Comparison of ENCODE assay signal across 1 cellular context in the genomic region with DNA sequence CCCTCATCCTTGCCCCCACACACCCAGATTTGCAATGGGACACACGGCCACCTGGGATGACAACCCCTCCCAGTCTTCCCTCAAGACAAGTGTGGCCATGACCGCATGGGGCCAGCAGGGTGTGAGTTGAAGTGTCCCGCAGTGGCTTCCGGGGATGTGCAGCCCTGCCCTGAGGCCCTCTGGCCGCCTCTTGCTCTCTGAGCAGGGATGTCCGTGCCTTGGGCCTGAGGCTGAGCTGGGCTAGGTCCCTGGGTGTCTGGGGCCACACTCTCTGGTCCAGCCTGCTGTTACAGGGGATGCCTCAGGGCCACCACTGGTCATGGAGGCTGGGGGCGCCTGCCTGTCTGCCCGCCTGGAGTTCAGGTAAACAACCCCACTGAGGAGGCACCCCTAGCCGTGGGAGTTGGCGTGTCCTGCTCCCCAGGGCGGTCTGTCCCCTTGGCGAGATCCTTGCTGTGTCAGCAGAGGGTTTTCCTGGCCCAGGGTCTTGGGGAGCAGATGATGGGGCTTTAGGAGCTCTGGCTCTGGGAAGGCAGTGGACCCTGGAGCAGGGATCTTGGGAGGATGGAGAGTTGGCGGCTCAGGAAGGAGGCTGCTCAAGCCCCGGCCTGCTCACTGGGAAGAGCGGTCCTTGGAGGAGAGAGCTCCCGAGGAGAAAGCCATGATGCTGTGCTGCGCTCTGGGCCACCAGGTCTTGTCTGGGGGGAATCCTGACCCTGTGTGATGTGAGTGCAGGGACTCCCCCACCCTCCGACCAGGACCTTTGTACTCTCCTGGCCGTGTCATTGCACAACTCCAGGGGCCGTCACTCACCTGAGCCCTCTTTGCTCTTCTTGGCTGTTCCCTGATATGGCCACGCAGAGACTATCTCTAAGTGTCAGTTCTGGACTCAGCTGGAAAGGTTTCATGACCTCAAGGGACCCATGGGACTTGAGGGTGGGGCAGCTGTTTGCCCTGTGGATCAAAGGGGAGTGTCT.
TF ChIP-seq lines count a peak whose summit lies in the region.

No MANE protein-coding gene starts in this region.

TF ChIP-seq in GM23338, 12 proteins besides CTCF, POLR2A, EP300 and RAD21 (continued from another document):
- TF ChIP-seq, protein P1, sequence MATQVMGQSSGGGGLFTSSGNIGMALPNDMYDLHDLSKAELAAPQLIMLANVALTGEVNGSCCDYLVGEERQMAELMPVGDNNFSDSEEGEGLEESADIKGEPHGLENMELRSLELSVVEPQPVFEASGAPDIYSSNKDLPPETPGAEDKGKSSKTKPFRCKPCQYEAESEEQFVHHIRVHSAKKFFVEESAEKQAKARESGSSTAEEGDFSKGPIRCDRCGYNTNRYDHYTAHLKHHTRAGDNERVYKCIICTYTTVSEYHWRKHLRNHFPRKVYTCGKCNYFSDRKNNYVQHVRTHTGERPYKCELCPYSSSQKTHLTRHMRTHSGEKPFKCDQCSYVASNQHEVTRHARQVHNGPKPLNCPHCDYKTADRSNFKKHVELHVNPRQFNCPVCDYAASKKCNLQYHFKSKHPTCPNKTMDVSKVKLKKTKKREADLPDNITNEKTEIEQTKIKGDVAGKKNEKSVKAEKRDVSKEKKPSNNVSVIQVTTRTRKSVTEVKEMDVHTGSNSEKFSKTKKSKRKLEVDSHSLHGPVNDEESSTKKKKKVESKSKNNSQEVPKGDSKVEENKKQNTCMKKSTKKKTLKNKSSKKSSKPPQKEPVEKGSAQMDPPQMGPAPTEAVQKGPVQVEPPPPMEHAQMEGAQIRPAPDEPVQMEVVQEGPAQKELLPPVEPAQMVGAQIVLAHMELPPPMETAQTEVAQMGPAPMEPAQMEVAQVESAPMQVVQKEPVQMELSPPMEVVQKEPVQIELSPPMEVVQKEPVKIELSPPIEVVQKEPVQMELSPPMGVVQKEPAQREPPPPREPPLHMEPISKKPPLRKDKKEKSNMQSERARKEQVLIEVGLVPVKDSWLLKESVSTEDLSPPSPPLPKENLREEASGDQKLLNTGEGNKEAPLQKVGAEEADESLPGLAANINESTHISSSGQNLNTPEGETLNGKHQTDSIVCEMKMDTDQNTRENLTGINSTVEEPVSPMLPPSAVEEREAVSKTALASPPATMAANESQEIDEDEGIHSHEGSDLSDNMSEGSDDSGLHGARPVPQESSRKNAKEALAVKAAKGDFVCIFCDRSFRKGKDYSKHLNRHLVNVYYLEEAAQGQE (IDR thresholded peaks at IDR 0.05; ENCODE audit: unreplicated experiment) = no peak
- TF ChIP-seq POLR2AphosphoS5 (IDR thresholded peaks at IDR 0.05; ENCODE audit: low read depth) (no peak), EZH2 (IDR thresholded peaks at IDR 0.05; ENCODE audit: low read depth, unreplicated experiment) (no peak), EZH2phosphoT487 (IDR thresholded peaks at IDR 0.05; ENCODE audit: unreplicated experiment) (no peak), ZNF331 (CRISPR knock-in tag; IDR thresholded peaks at IDR 0.05; ENCODE audit: low read depth) (no peak), JUNB (IDR thresholded peaks at IDR 0.05; ENCODE audit: unreplicated experiment) (no peak), NANOG (IDR thresholded peaks at IDR 0.05; ENCODE audit: borderline replicate concordance) (no peak), ZNF114 (CRISPR knock-in tag; IDR thresholded peaks at IDR 0.05) (no peak), STAT1 (IDR thresholded peaks at IDR 0.05; ENCODE audit: unreplicated experiment) (no peak)
- TF ChIP-seq, protein P2, sequence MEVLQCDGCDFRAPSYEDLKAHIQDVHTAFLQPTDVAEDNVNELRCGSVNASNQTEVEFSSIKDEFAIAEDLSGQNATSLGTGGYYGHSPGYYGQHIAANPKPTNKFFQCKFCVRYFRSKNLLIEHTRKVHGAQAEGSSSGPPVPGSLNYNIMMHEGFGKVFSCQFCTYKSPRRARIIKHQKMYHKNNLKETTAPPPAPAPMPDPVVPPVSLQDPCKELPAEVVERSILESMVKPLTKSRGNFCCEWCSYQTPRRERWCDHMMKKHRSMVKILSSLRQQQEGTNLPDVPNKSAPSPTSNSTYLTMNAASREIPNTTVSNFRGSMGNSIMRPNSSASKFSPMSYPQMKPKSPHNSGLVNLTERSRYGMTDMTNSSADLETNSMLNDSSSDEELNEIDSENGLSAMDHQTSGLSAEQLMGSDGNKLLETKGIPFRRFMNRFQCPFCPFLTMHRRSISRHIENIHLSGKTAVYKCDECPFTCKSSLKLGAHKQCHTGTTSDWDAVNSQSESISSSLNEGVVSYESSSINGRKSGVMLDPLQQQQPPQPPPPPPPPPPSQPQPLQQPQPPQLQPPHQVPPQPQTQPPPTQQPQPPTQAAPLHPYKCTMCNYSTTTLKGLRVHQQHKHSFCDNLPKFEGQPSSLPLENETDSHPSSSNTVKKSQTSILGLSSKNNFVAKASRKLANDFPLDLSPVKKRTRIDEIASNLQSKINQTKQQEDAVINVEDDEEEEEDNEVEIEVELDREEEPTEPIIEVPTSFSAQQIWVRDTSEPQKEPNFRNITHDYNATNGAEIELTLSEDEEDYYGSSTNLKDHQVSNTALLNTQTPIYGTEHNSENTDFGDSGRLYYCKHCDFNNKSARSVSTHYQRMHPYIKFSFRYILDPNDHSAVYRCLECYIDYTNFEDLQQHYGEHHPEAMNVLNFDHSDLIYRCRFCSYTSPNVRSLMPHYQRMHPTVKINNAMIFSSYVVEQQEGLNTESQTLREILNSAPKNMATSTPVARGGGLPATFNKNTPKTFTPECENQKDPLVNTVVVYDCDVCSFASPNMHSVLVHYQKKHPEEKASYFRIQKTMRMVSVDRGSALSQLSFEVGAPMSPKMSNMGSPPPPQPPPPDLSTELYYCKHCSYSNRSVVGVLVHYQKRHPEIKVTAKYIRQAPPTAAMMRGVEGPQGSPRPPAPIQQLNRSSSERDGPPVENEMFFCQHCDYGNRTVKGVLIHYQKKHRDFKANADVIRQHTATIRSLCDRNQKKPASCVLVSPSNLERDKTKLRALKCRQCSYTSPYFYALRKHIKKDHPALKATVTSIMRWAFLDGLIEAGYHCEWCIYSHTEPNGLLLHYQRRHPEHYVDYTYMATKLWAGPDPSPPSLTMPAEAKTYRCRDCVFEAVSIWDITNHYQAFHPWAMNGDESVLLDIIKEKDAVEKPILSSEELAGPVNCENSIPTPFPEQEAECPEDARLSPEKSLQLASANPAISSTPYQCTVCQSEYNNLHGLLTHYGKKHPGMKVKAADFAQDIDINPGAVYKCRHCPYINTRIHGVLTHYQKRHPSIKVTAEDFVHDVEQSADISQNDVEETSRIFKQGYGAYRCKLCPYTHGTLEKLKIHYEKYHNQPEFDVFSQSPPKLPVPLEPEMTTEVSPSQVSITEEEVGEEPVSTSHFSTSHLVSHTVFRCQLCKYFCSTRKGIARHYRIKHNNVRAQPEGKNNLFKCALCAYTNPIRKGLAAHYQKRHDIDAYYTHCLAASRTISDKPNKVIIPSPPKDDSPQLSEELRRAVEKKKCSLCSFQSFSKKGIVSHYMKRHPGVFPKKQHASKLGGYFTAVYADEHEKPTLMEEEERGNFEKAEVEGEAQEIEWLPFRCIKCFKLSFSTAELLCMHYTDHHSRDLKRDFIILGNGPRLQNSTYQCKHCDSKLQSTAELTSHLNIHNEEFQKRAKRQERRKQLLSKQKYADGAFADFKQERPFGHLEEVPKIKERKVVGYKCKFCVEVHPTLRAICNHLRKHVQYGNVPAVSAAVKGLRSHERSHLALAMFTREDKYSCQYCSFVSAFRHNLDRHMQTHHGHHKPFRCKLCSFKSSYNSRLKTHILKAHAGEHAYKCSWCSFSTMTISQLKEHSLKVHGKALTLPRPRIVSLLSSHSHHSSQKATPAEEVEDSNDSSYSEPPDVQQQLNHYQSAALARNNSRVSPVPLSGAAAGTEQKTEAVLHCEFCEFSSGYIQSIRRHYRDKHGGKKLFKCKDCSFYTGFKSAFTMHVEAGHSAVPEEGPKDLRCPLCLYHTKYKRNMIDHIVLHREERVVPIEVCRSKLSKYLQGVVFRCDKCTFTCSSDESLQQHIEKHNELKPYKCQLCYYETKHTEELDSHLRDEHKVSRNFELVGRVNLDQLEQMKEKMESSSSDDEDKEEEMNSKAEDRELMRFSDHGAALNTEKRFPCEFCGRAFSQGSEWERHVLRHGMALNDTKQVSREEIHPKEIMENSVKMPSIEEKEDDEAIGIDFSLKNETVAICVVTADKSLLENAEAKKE (CRISPR knock-in tag; IDR thresholded peaks at IDR 0.05) = no peak
